ENCODE assay signal across 28 cellular contexts in the genomic region with DNA sequence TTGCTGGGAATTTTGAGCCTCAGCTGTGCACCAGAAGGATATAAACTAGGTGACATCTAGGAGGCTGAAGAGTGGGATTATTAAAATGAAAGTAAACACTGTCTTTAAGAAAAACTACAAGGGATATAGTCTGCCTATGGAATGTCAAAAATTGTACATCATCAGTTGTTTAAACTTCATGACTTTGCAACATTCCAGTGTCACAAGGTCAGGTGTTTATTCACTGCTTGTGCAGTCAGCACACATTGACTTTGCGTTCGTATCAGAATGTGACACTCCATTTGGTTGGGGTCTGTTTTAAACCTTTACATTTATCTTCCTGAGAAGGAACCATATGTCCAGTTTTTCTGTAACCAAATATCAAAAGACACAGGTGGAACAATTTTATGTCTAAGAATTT.
"Had no signal": no experiment of that assay in that cellular context is flagged by ENCODE, and none has a peak within 500 bp of the region (broad histone marks: within the 10 kb centered on the region; RNA-seq: fewer than 3 reads in every experiment).

No MANE protein-coding gene starts in this region.

- DNase-seq: activated CD4-positive, alpha-beta memory T cell treated with anti-CD3 and anti-CD28 coated beads for 36 hours; activated CD4-positive, alpha-beta T cell treated with anti-CD3 and anti-CD28 coated beads, Interleukin-2, amount 10 ng/mL, durations not matched to agents 7 days and 5 days; activated CD4-positive, CD25-positive, alpha-beta regulatory T cell; activated CD8-positive, alpha-beta memory T cell treated with anti-CD3 and anti-CD28 coated beads for 24 hours; activated effector memory CD4-positive, alpha-beta T cell treated with anti-CD3 and anti-CD28 coated beads, Interleukin-2, amount 50 U/mL, for 16 hours; activated naive CD4-positive, alpha-beta T cell treated with Interleukin-2 at 50 U/mL for 16 hours; activated naive CD8-positive, alpha-beta T cell treated with anti-CD3 and anti-CD28 coated beads, Interleukin-2, amount 50 U/mL, for 24 hours; activated T-cell treated with anti-CD3 and anti-CD28 coated beads, Interleukin-2, amount 50 U/mL, for 4 hours; brain microvascular endothelial cell; cerebellar nuclear complex; NCI-H1048; NCI-H146; NCI-H187 treated with DMSO at 0.1 percent for 48 hours; NCI-H2081 treated with DMSO at 0.1 percent for 48 hours; NCI-H2227 treated with DMSO at 0.1 percent for 48 hours; NCI-H446 treated with DMSO at 0.1 percent for 48 hours; NCI-H526; NCI-H82; RPMI8226; T-cell; T-helper 2 cell; T1000 had no signal

- H3K27me3 ChIP-seq: brain microvascular endothelial cell, cardiac muscle cell had no signal

- ATAC-seq: activated naive CD4-positive, alpha-beta T cell treated with anti-CD3 and anti-CD28 coated beads, Interleukin-2, amount 50 U/mL, for 72 hours; activated naive CD8-positive, alpha-beta T cell treated with anti-CD3 and anti-CD28 coated beads, Interleukin-2, amount 50 U/mL, for 24 hours; activated T-cell treated with anti-CD3 and anti-CD28 coated beads, Interleukin-2, amount 50 U/mL, for 4 hours; Panc1; Right ventricle myocardium inferior; T-cell had no signal

- H3K27ac ChIP-seq: brain microvascular endothelial cell, cardiac muscle cell, SK-N-MC, VCaP had no signal

- H3K4me3 ChIP-seq: cardiac muscle cell, SK-N-MC had no signal
